32 cellular contexts compared by ENCODE assay signal in the genomic region with DNA sequence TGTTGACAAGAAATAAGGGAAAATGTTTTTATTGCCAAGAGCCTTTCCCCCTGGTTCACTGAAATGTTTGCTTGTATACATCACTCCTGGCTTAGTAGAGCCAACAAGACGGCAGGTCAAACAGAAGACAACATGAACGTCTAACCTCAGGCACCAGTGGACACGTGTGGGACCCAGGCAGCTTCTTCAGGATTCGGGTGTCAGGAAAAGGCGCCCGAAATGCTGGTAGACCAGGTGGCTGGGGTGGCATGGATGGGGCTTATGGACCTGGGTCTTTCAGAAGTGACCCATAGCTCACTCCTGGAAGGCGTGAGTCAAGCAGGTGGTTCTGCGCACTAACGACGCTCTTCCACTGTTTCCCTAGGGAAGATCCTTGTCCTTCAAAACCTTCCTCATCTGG.
"Had no signal": no experiment of that assay in that cellular context is flagged by ENCODE, and none has a peak within 500 bp of the region (broad histone marks: within the 10 kb centered on the region; RNA-seq: fewer than 3 reads in every experiment).

No MANE protein-coding gene starts in this region.

- H3K36me3 ChIP-seq: brain microvascular endothelial cell, neural progenitor cell, uterus had no signal

- ATAC-seq: esophagus mucosa, lower lobe of right lung had no signal

- H3K36me3 Mint-ChIP-seq: natural killer cell had no signal

- H3K27ac Mint-ChIP-seq: activated T-helper 2 cell treated with anti-CD3 and anti-CD28 coated beads, Interferon-gamma antibody, Interleukin-2, Interleukin-4, amounts not matched to agents 10 μg/mL and 5 μg/mL and 100 μg/mL, durations not matched to agents 14 hours and 24 hours and 36 hours; stimulated activated naive B cell treated with anti-CD40 and anti-IgM and Interleukin-4, amounts not matched to agents 10 μg/mL and 1 μg/mL and 100 μg/mL, for 72 hours; T-helper 2 cell treated with Interferon-gamma antibody and Interleukin-4, amounts not matched to agents 5 μg/mL and 100 μg/mL, for 36 hours; type B pancreatic cell had no signal

- H3K4me3 Mint-ChIP-seq: activated naive CD8-positive, alpha-beta T cell treated with anti-CD3 and anti-CD28 coated beads for 36 hours; activated T-cell treated with anti-CD3 and anti-CD28 coated beads, Interleukin-2, amount 50 U/mL, for 4 hours; endodermal cell; natural killer cell; neural progenitor cell; stimulated activated naive B cell treated with anti-CD40 and anti-IgM and Interleukin-4, amounts not matched to agents 10 μg/mL and 1 μg/mL and 100 μg/mL, for 72 hours; T-helper 2 cell treated with Interferon-gamma antibody and Interleukin-4, amounts not matched to agents 5 μg/mL and 100 μg/mL, for 36 hours; type B pancreatic cell had no signal

- H3K27me3 ChIP-seq: brain microvascular endothelial cell, neural progenitor cell, right atrium auricular region, stomach, suprapubic skin, uterus had no signal

- H3K9me3 Mint-ChIP-seq: activated naive CD8-positive, alpha-beta T cell treated with anti-CD3 and anti-CD28 coated beads for 36 hours; activated T-cell treated with anti-CD3 and anti-CD28 coated beads, Interleukin-2, amount 50 U/mL, for 4 hours; activated T-helper 2 cell treated with anti-CD3 and anti-CD28 coated beads, Interferon-gamma antibody, Interleukin-2, Interleukin-4, amounts not matched to agents 10 μg/mL and 5 μg/mL and 100 μg/mL, durations not matched to agents 14 hours and 24 hours and 36 hours; endodermal cell; natural killer cell; neural progenitor cell; stimulated activated naive B cell treated with anti-CD40 and anti-IgM and Interleukin-4, amounts not matched to agents 10 μg/mL and 1 μg/mL and 100 μg/mL, for 72 hours; T-helper 2 cell treated with Interferon-gamma antibody and Interleukin-4, amounts not matched to agents 5 μg/mL and 100 μg/mL, for 36 hours; type B pancreatic cell had no signal

- H3K27me3 Mint-ChIP-seq: activated naive CD8-positive, alpha-beta T cell treated with anti-CD3 and anti-CD28 coated beads for 36 hours; stimulated activated naive B cell treated with anti-CD40 and anti-IgM and Interleukin-4, amounts not matched to agents 10 μg/mL and 1 μg/mL and 100 μg/mL, for 72 hours; type B pancreatic cell had no signal

- H3K27ac ChIP-seq: brain microvascular endothelial cell, lower lobe of right lung, neural progenitor cell, parathyroid adenoma, right atrium auricular region, stomach, suprapubic skin, uterus had no signal

- H3K4me1 Mint-ChIP-seq: endodermal cell had no signal

- H3K4me3 ChIP-seq: lower lobe of right lung, neural progenitor cell, right atrium auricular region, smooth muscle cell, stomach, suprapubic skin, uterus had no signal

- DNase-seq: activated CD4-positive, alpha-beta T cell treated with anti-CD3 and anti-CD28 coated beads for 48 hours; activated CD4-positive, alpha-beta T cell treated with anti-CD3 and anti-CD28 coated beads, Interleukin-2, amount 50 U/mL, for 48 hours; activated CD4-positive, CD25-positive, alpha-beta regulatory T cell; activated CD8-positive, alpha-beta memory T cell treated with anti-CD3 and anti-CD28 coated beads for 24 hours; activated CD8-positive, alpha-beta memory T cell treated with anti-CD3 and anti-CD28 coated beads, Interleukin-2, amount 50 U/mL, for 4 hours; activated naive CD8-positive, alpha-beta T cell treated with anti-CD3 and anti-CD28 coated beads for 36 hours; activated T-cell treated with anti-CD3 and anti-CD28 coated beads, Interleukin-2, amount 50 U/mL, for 4 hours; brain microvascular endothelial cell; caudate nucleus; endodermal cell; foreskin fibroblast; head of caudate nucleus; kidney; lower lobe of right lung; mesenchymal stem cell; natural killer cell; occipital lobe; stimulated activated CD4-positive, alpha-beta T cell treated with anti-CD3 and anti-CD28 coated beads, Interleukin-15, amount 100 ng/mL, for 24 hours; stimulated activated CD4-positive, alpha-beta T cell treated with anti-CD3 and anti-CD28 coated beads, Interleukin-2, amount 100 ng/mL, for 24 hours; stimulated activated naive B cell treated with anti-CD40 and anti-IgM and Interleukin-4, amounts not matched to agents 10 μg/mL and 1 μg/mL and 100 μg/mL, for 72 hours; stomach; T-helper 1 cell; uterus had no signal
